ENCODE assay signal across 24 cellular contexts in genomic region chr4:67020079-67020807, GRCh38.
A peak's percentile ranks its signal among the peaks of the same experiment; 100 is the strongest.
DNase-seq lines count a peak whose midpoint lies in the region; ATAC-seq and TF ChIP-seq lines count a peak whose summit lies in the region.
"Had no signal": no experiment of that assay in that cellular context is flagged by ENCODE, and none has a peak within 500 bp of the region (broad histone marks: within the 10 kb centered on the region; RNA-seq: fewer than 3 reads in every experiment).

No MANE protein-coding gene starts in this region.

- no peaks in the 10 kb centered on the region for H3K27me3 ChIP-seq in adipocyte (replicated peaks; ENCODE audit: control insufficient read depth, insufficient read depth, low read length)
- H3K27me3 ChIP-seq: foreskin keratinocyte, right lobe of liver had no signal

- H3K9me3 Mint-ChIP-seq in glutamatergic neuron (ENCODE audit: unreplicated experiment), result peaks cover 8% of the 10 kb centered on the region
- H3K9me3 Mint-ChIP-seq in progenitor cell of endocrine pancreas (ENCODE audit: low read depth), result peaks cover 21% of the 10 kb centered on the region

- H3K4me1 Mint-ChIP-seq in glutamatergic neuron (ENCODE audit: low read depth, unreplicated experiment) (peaks cover 22% of the 10 kb centered on the region), progenitor cell of endocrine pancreas (ENCODE audit: low read depth) (peaks cover 6% of the 10 kb centered on the region)
- H3K4me1 Mint-ChIP-seq: B cell, natural killer cell had no signal

- TF ChIP-seq CTCF in glutamatergic neuron (IDR thresholded peaks at IDR 0.05; ENCODE audit: partially characterized antibody, unreplicated experiment), result no peak
- no peak for TF ChIP-seq CTCF in progenitor cell of endocrine pancreas (IDR thresholded peaks at IDR 0.05; ENCODE audit: unreplicated experiment)

- no peak overlapping the region for H3K9ac ChIP-seq in adipocyte (ENCODE audit: low read length)
- H3K9ac ChIP-seq: parathyroid adenoma had no signal

- no peak overlapping the region for H3K4me3 ChIP-seq in adipocyte (ENCODE audit: low read length)
- H3K4me3 ChIP-seq: right lobe of liver had no signal

- no peaks in the 10 kb centered on the region for H3K36me3 ChIP-seq in adipocyte (ENCODE audit: control insufficient read depth, insufficient read depth, low read length, severe bottlenecking)
- H3K36me3 ChIP-seq: right lobe of liver had no signal

- no peak overlapping the region for H3K4me3 Mint-ChIP-seq in glutamatergic neuron (ENCODE audit: unreplicated experiment)
- no peak overlapping the region for H3K4me3 Mint-ChIP-seq in progenitor cell of endocrine pancreas (ENCODE audit: low read depth)
- H3K4me3 Mint-ChIP-seq: activated T-cell treated with anti-CD3 and anti-CD28 coated beads, Interleukin-2, amount 50 U/mL, for 24 hours; B cell; natural killer cell; type B pancreatic cell had no signal

- no peaks in the 10 kb centered on the region for H3K4me1 ChIP-seq in adipocyte (ENCODE audit: control insufficient read depth, insufficient read depth, low read length)
- H3K4me1 ChIP-seq: parathyroid adenoma, right lobe of liver had no signal

- H3K27ac Mint-ChIP-seq in glutamatergic neuron (ENCODE audit: unreplicated experiment) (peak overlapping the region; percentile 78), progenitor cell of endocrine pancreas (peak overlapping the region; percentile 62)
- H3K27ac Mint-ChIP-seq: activated T-cell treated with anti-CD3 and anti-CD28 coated beads, Interleukin-2, amount 50 U/mL, for 24 hours; B cell; natural killer cell; type B pancreatic cell had no signal

- H3K9me3 ChIP-seq in adipocyte (ENCODE audit: control insufficient read depth, low read length), result peaks cover 11% of the 10 kb centered on the region
- H3K9me3 ChIP-seq: right lobe of liver had no signal

- H3K27me3 Mint-ChIP-seq in glutamatergic neuron (ENCODE audit: unreplicated experiment) (peaks cover 4% of the 10 kb centered on the region), progenitor cell of endocrine pancreas (no peaks in the 10 kb centered on the region)
- H3K27me3 Mint-ChIP-seq: activated T-cell treated with anti-CD3 and anti-CD28 coated beads, Interleukin-2, amount 50 U/mL, for 24 hours; B cell; type B pancreatic cell had no signal

- H3K36me3 Mint-ChIP-seq in glutamatergic neuron (ENCODE audit: unreplicated experiment), result peaks cover 18% of the 10 kb centered on the region
- no peaks in the 10 kb centered on the region for H3K36me3 Mint-ChIP-seq in progenitor cell of endocrine pancreas (ENCODE audit: insufficient read depth)
- H3K36me3 Mint-ChIP-seq: natural killer cell, type B pancreatic cell had no signal

- peak; percentile 2 for DNase-seq in NCI-H82 (lab: John Stamatoyannopoulos, UW)
- DNase-seq in NCI-H82 treated with DMSO at 0.1 percent for 48 hours (lab: John Stamatoyannopoulos, UW; ENCODE audit: unreplicated experiment), result no peak
- DNase-seq in adipocyte (ENCODE audit: low read depth), result peak; percentile 11
- no peak for DNase-seq in glutamatergic neuron
- DNase-seq in progenitor cell of endocrine pancreas (ENCODE audit: low spot score, unreplicated experiment), result no peak
- DNase-seq in midbrain (lab: John Stamatoyannopoulos, UW), result no peak
- no peak for DNase-seq in NCI-H1105 (lab: John Stamatoyannopoulos, UW)
- DNase-seq: 8988T; activated CD4-positive, CD25-positive, alpha-beta regulatory T cell treated with anti-CD3 and anti-CD28 coated beads, Interleukin-2, amount 50 U/mL, for 72 hours; activated naive CD4-positive, alpha-beta T cell treated with Interleukin-2 at 50 U/mL for 16 hours; activated T-cell treated with anti-CD3 and anti-CD28 coated beads, Interleukin-2, amount 50 U/mL, for 24 hours; DND-41; hypothalamus; natural killer cell; NCI-H1092 treated with DMSO at 0.1 percent for 48 hours; NCI-H510A treated with DMSO at 0.1 percent for 48 hours; right lobe of liver; stimulated activated CD4-positive, alpha-beta T cell treated with anti-CD3 and anti-CD28 coated beads, Interleukin-15, amount 100 ng/mL, for 24 hours had no signal

- ATAC-seq in GM18861 (IDR thresholded peaks at IDR 0.05; ENCODE audit: unreplicated experiment), result no peak
- ATAC-seq: foreskin keratinocyte, HepG2, natural killer cell, right lobe of liver had no signal

Comparison
In these comparisons a context has a peak if more than half of its experiments do, and no peak if none do; other contexts are left out.
1. DNase-seq: peak in NCI-H82 (single experiment) and adipocyte (single experiment); none in NCI-H82 treated with DMSO at 0.1 percent for 48 hours (single experiment), glutamatergic neuron (single experiment), progenitor cell of endocrine pancreas (single experiment), midbrain (single experiment) and NCI-H1105 (single experiment).